ENCODE assay signal across 23 cellular contexts in genomic region chr12:4707306-4707705, GRCh38. TPM values are rescaled to one million over a fixed set of nuclear protein-coding genes. Genes with fewer than 3 reads are reported as not detected.
DNase-seq lines count a peak whose midpoint lies in the region; ATAC-seq, FAIRE-seq and TF ChIP-seq lines count a peak whose summit lies in the region.
"Had no signal": no experiment of that assay in that cellular context is flagged by ENCODE, and none has a peak within 500 bp of the region (broad histone marks: within the 10 kb centered on the region; RNA-seq: fewer than 3 reads in every experiment).

No MANE protein-coding gene starts in this region.

- no peak overlapping the region for H3K4me3 ChIP-seq in HepG2 (replicated peaks in 1 of 3; ENCODE audit: insufficient read depth in 1 of 3, low read depth in 2 of 3, low read length in 3 of 3)
- H3K4me3 ChIP-seq: A549; BLaER1 treated with 17β-estradiol and CSF1 and Interleukin-3, amounts not matched to agents 10 nM and 100 nM; GM12878; GM23338 had no signal

- H2AFZ ChIP-seq in HepG2 (ENCODE audit: low read length), result no peak overlapping the region
- H2AFZ ChIP-seq: GM23338 had no signal

- no peak for DNase-seq in WTC11 (ENCODE audit: low spot score)
- no peak for DNase-seq in HepG2 (ENCODE audit: low spot score)
- DNase-seq: 8988T; ACHN; AML-193; BE2C; CD4-positive, alpha-beta T cell; CD8-positive, alpha-beta memory T cell; DMS 273 treated with DMSO at 0.1 percent for 48 hours; DND-41; GDM1; H9 had no signal

- peaks cover 15% of the 10 kb centered on the region for H3K36me3 Mint-ChIP-seq in WTC11
- H3K36me3 Mint-ChIP-seq: CD14-positive monocyte; CD8-positive, alpha-beta memory T cell had no signal

- BruUV-seq in HepG2 (replicated peaks; lab: Mats Ljungman, UMichigan), result no TSS peak

- H3K27me3 Mint-ChIP-seq in WTC11 (ENCODE audit: low read depth), result no peaks in the 10 kb centered on the region

- no peak for ATAC-seq in WTC11
- ATAC-seq in HepG2, result no peak
- no peak for ATAC-seq in HG03135 (IDR thresholded peaks at IDR 0.05; ENCODE audit: unreplicated experiment)
- no peak for ATAC-seq in GM21367 (IDR thresholded peaks at IDR 0.05; ENCODE audit: unreplicated experiment)
- ATAC-seq in HG03565 (IDR thresholded peaks at IDR 0.05; ENCODE audit: unreplicated experiment), result no peak
- ATAC-seq: A549, GM12878, GM23338, HCT116 had no signal

- H3K79me2 ChIP-seq in HepG2 (ENCODE audit: insufficient read depth, low read length), result no peaks in the 10 kb centered on the region

- CTCF ChIA-PET in WTC11 (lab: Charles Lee), result interaction anchor here (0.6 to 1.4 kb wide), 3 partner anchors 56 to 148 kb away, joined by 3 to 4 read pairs (median 3); no protein-coding TSS in a partner anchor
- CTCF ChIA-PET in HepG2 (lab: Yijun Ruan, JAX; ENCODE audit: low intra/inter-chr PET ratio, low total read pairs), result no interaction called here

- POLR2A ChIA-PET in WTC11 (lab: Charles Lee), result no interaction called here
- POLR2A ChIA-PET in HepG2 (lab: Yijun Ruan, JAX), result no interaction called here

- no peak overlapping the region for H3K9ac ChIP-seq in HepG2 (ENCODE audit: insufficient read depth, low read depth, low read length)
- H3K9ac ChIP-seq: BLaER1 treated with 17β-estradiol and CSF1 and Interleukin-3, amounts not matched to agents 10 nM and 100 nM had no signal

- H3K27ac Mint-ChIP-seq in WTC11, result peak overlapping the region; percentile 50
- H3K27ac Mint-ChIP-seq: CD14-positive monocyte; CD4-positive, alpha-beta T cell; CD8-positive, alpha-beta memory T cell; GM23338 had no signal

- peaks cover 19% of the 10 kb centered on the region for H3K4me1 Mint-ChIP-seq in WTC11
- H3K4me1 Mint-ChIP-seq: CD14-positive monocyte; CD8-positive, alpha-beta memory T cell had no signal

- intact Hi-C loops in HepG2 (cut with micrococcal nuclease; ENCODE audit: unreplicated experiment), result no loop called here

- in situ Hi-C loops in HepG2 (cut with HindIII; ENCODE audit: extremely low pct_ligation_motif_present, low pct_unique_long_range_greater_than_20kb), result no loop called here

- no peak overlapping the region for H3K4me3 Mint-ChIP-seq in WTC11
- H3K4me3 Mint-ChIP-seq: CD4-positive, alpha-beta T cell; CD8-positive, alpha-beta memory T cell; GM23338; H9 had no signal

- TF ChIP-seq POLR2A in HepG2 (IDR thresholded peaks at IDR 0.05; ENCODE audit: insufficient read depth in 1 of 2, low read depth in 2 of 2, low read length in 2 of 2), result no peak

- peaks cover 10% of the 10 kb centered on the region for H3K4me1 ChIP-seq in HepG2 (ENCODE audit: insufficient read depth, low read length)
- H3K4me1 ChIP-seq: A549; BE2C; BLaER1 treated with 17β-estradiol and CSF1 and Interleukin-3, amounts not matched to agents 10 nM and 100 nM had no signal

- no peak overlapping the region for H3K27ac ChIP-seq in HepG2 (ENCODE audit: extremely low read length, insufficient read depth, low read length)
- H3K27ac ChIP-seq: A549; BLaER1 treated with 17β-estradiol and CSF1 and Interleukin-3, amounts not matched to agents 10 nM and 100 nM had no signal

- TF ChIP-seq RAD21 in HepG2 (CRISPR knock-in tag; IDR thresholded peaks at IDR 0.05), result no peak

- WGBS in HepG2 (ENCODE audit: low lambda C conversion rate), result 5% methylated on average over 2 of the region's 2 CpGs

- FAIRE-seq in G401.6 (lab: Jason Lieb, UNC), result peak; percentile 15
- FAIRE-seq in HepG2 (lab: Jason Lieb, UNC), result no peak
- FAIRE-seq: GM12878, GM19239 had no signal

- H3K9me3 Mint-ChIP-seq in WTC11, result no peaks in the 10 kb centered on the region
- H3K9me3 Mint-ChIP-seq: CD8-positive, alpha-beta memory T cell; GM23338; H9 had no signal

- no peaks in the 10 kb centered on the region for H3K27me3 ChIP-seq in HepG2 (ENCODE audit: control insufficient read depth in 1 of 2, insufficient read depth in 2 of 2, low read length in 2 of 2)
- H3K27me3 ChIP-seq: BE2C; BLaER1 treated with 17β-estradiol and CSF1 and Interleukin-3, amounts not matched to agents 10 nM and 100 nM had no signal

- H4K20me1 ChIP-seq in HepG2 (ENCODE audit: insufficient read depth, low read length), result no peaks in the 10 kb centered on the region
- H4K20me1 ChIP-seq: BLaER1 treated with 17β-estradiol and CSF1 and Interleukin-3, amounts not matched to agents 10 nM and 100 nM had no signal

- no peak overlapping the region for H3K4me2 ChIP-seq in HepG2 (ENCODE audit: low read depth, low read length)
- H3K4me2 ChIP-seq: A549; BLaER1 treated with 17β-estradiol and CSF1 and Interleukin-3, amounts not matched to agents 10 nM and 100 nM had no signal

- H3K9me3 ChIP-seq in HepG2 (ENCODE audit: low read length), result no peaks in the 10 kb centered on the region
- H3K9me3 ChIP-seq: A549; BE2C; BLaER1 treated with 17β-estradiol and CSF1 and Interleukin-3, amounts not matched to agents 10 nM and 100 nM had no signal

- no peaks in the 10 kb centered on the region for H3K36me3 ChIP-seq in HepG2 (replicated peaks in 1 of 2; ENCODE audit: control insufficient read depth in 1 of 2, insufficient read depth in 2 of 2, low read length in 2 of 2)
- H3K36me3 ChIP-seq: BE2C had no signal

- TF ChIP-seq CTCF in WTC11 (IDR thresholded peaks at IDR 0.05) (no peak), HepG2 (CRISPR knock-in tag; IDR thresholded peaks at IDR 0.05) (no peak)

- TF ChIP-seq EP300 in HepG2 (IDR thresholded peaks at IDR 0.05; ENCODE audit: low read depth in 2 of 2, low read length in 2 of 2), result no peak
- no peak for TF ChIP-seq EP300 in HepG2 (CRISPR knock-in tag; IDR thresholded peaks at IDR 0.05; ENCODE audit: borderline replicate concordance)

RNA-seq across cellular contexts. Expression of gene GALNT8, which starts 12.9 kb away (rescaled TPM):
- total RNA-seq in WTC11 (2021) (6.0 to 8.8 TPM (median 7.2 TPM) in 3 replicates), HepG2 (2016; rRNA removed; fragmentation: Illumina TruSeq; extraction: Trizol) (not detected in 2 replicates)
- 0.09 TPM in 1 of 2 replicates, not detected in the other for total RNA-seq in HepG2 (2016; cell fraction: cytosol; rRNA removed; fragmentation: Illumina TruSeq; extraction: Trizol; ENCODE audit: low read depth)
- total RNA-seq in HepG2 (2016; cell fraction: insoluble cytoplasmic fraction; rRNA removed; fragmentation: Illumina TruSeq; extraction: Trizol), result not detected in 2 replicates
- 0.12 TPM in 1 of 2 replicates, not detected in the other for total RNA-seq in HepG2 (2016; cell fraction: membrane; rRNA removed; fragmentation: Illumina TruSeq; extraction: Trizol)
- total RNA-seq in HepG2 (2016; cell fraction: nucleus; rRNA removed; fragmentation: Illumina TruSeq; extraction: Trizol), result not detected in 2 replicates
- polyA plus RNA-seq in HepG2 (2011; rRNA removed), result 0.05 and 0.45 TPM in 2 replicates
- 0.03 TPM in 1 of 2 replicates, not detected in the other for polyA plus RNA-seq in HepG2 (2011; cell fraction: cytosol; rRNA removed)
- 0.42 and 0.45 TPM in 2 replicates for polyA plus RNA-seq in HepG2 (2011; cell fraction: nucleus; rRNA removed)
- polyA plus RNA-seq in HepG2 (2012), result 0.07 TPM in 1 of 2 replicates, not detected in the other
- polyA plus RNA-seq in HepG2 (2016; cell fraction: cytosol; fragmentation: Illumina TruSeq; extraction: Trizol; ENCODE audit: low read depth), result not detected in 2 replicates
- polyA plus RNA-seq in HepG2 (2016; cell fraction: insoluble cytoplasmic fraction; fragmentation: Illumina TruSeq; extraction: Trizol; ENCODE audit: low read depth), result not detected in 2 replicates
- polyA plus RNA-seq in HepG2 (2016; cell fraction: membrane; fragmentation: Illumina TruSeq; extraction: Trizol; ENCODE audit: low read depth), result not detected in 2 replicates
- not detected in 2 replicates for polyA plus RNA-seq in HepG2 (2016; cell fraction: nucleus; fragmentation: Illumina TruSeq; extraction: Trizol; ENCODE audit: insufficient read depth, low read depth)
- 0.28 TPM in 1 of 2 replicates, not detected in the other for polyA minus RNA-seq in HepG2 (2011; rRNA and poly(A)+ RNA removed; ENCODE audit: low replicate concordance)
- not detected in 2 replicates for polyA minus RNA-seq in HepG2 (2011; cell fraction: cytosol; rRNA and poly(A)+ RNA removed)
- polyA minus RNA-seq in HepG2 (2011; cell fraction: nucleus; rRNA and poly(A)+ RNA removed), result 0.25 and 1.0 TPM in 2 replicates
- polyA plus RNA-seq: A549 had no signal

RNA-seq across cellular contexts. Expression of gene NDUFA9, which starts 58.4 kb away (rescaled TPM):
- total RNA-seq in WTC11 (2021) (65.8 to 97.8 TPM (median 71.4 TPM) in 3 replicates), HepG2 (2016; rRNA removed; fragmentation: Illumina TruSeq; extraction: Trizol) (143 and 150 TPM in 2 replicates)
- total RNA-seq in HepG2 (2016; cell fraction: cytosol; rRNA removed; fragmentation: Illumina TruSeq; extraction: Trizol; ENCODE audit: low read depth), result 27.8 and 35.4 TPM in 2 replicates
- 149 and 153 TPM in 2 replicates for total RNA-seq in HepG2 (2016; cell fraction: insoluble cytoplasmic fraction; rRNA removed; fragmentation: Illumina TruSeq; extraction: Trizol)
- 41.9 and 47.6 TPM in 2 replicates for total RNA-seq in HepG2 (2016; cell fraction: membrane; rRNA removed; fragmentation: Illumina TruSeq; extraction: Trizol)
- 109 and 116 TPM in 2 replicates for total RNA-seq in HepG2 (2016; cell fraction: nucleus; rRNA removed; fragmentation: Illumina TruSeq; extraction: Trizol)
- polyA plus RNA-seq in HepG2 (2011; rRNA removed), result 68.0 and 70.7 TPM in 2 replicates
- polyA plus RNA-seq in HepG2 (2011; cell fraction: cytosol; rRNA removed), result 39.6 and 92.8 TPM in 2 replicates
- 24.3 and 29.9 TPM in 2 replicates for polyA plus RNA-seq in HepG2 (2011; cell fraction: nucleus; rRNA removed)
- polyA plus RNA-seq in HepG2 (2012), result 90.7 and 91.2 TPM in 2 replicates
- 30.7 and 33.6 TPM in 2 replicates for polyA plus RNA-seq in HepG2 (2016; cell fraction: cytosol; fragmentation: Illumina TruSeq; extraction: Trizol; ENCODE audit: low read depth)
- 85.5 and 94.2 TPM in 2 replicates for polyA plus RNA-seq in HepG2 (2016; cell fraction: insoluble cytoplasmic fraction; fragmentation: Illumina TruSeq; extraction: Trizol; ENCODE audit: low read depth)
- polyA plus RNA-seq in HepG2 (2016; cell fraction: membrane; fragmentation: Illumina TruSeq; extraction: Trizol; ENCODE audit: low read depth), result 24.3 and 28.0 TPM in 2 replicates
- polyA plus RNA-seq in HepG2 (2016; cell fraction: nucleus; fragmentation: Illumina TruSeq; extraction: Trizol; ENCODE audit: insufficient read depth, low read depth), result 107 and 111 TPM in 2 replicates
- polyA minus RNA-seq in HepG2 (2011; rRNA and poly(A)+ RNA removed; ENCODE audit: low replicate concordance), result 393 and 599 TPM in 2 replicates
- 70.5 and 80.5 TPM in 2 replicates for polyA minus RNA-seq in HepG2 (2011; cell fraction: cytosol; rRNA and poly(A)+ RNA removed)
- 53.8 and 55.3 TPM in 2 replicates for polyA minus RNA-seq in HepG2 (2011; cell fraction: nucleus; rRNA and poly(A)+ RNA removed)

RNA-seq across cellular contexts. Expression of gene AKAP3, which starts 58.5 kb away (rescaled TPM):
- total RNA-seq in WTC11 (2021) (1.8 to 2.6 TPM (median 1.9 TPM) in 3 replicates), HepG2 (2016; rRNA removed; fragmentation: Illumina TruSeq; extraction: Trizol) (0.49 and 0.84 TPM in 2 replicates)
- total RNA-seq in HepG2 (2016; cell fraction: cytosol; rRNA removed; fragmentation: Illumina TruSeq; extraction: Trizol; ENCODE audit: low read depth), result 0.30 and 1.1 TPM in 2 replicates
- total RNA-seq in HepG2 (2016; cell fraction: insoluble cytoplasmic fraction; rRNA removed; fragmentation: Illumina TruSeq; extraction: Trizol), result 0.27 and 0.37 TPM in 2 replicates
- total RNA-seq in HepG2 (2016; cell fraction: membrane; rRNA removed; fragmentation: Illumina TruSeq; extraction: Trizol), result 0.31 and 1.7 TPM in 2 replicates
- 0.59 and 0.97 TPM in 2 replicates for total RNA-seq in HepG2 (2016; cell fraction: nucleus; rRNA removed; fragmentation: Illumina TruSeq; extraction: Trizol)
- 0.09 and 0.22 TPM in 2 replicates for polyA plus RNA-seq in HepG2 (2011; rRNA removed)
- 0.14 and 0.30 TPM in 2 replicates for polyA plus RNA-seq in HepG2 (2011; cell fraction: cytosol; rRNA removed)
- polyA plus RNA-seq in HepG2 (2011; cell fraction: nucleus; rRNA removed), result 0.16 and 0.68 TPM in 2 replicates
- polyA plus RNA-seq in HepG2 (2012), result 0.38 and 0.61 TPM in 2 replicates
- polyA plus RNA-seq in HepG2 (2016; cell fraction: cytosol; fragmentation: Illumina TruSeq; extraction: Trizol; ENCODE audit: low read depth), result not detected in 2 replicates
- 0.17 and 0.19 TPM in 2 replicates for polyA plus RNA-seq in HepG2 (2016; cell fraction: insoluble cytoplasmic fraction; fragmentation: Illumina TruSeq; extraction: Trizol; ENCODE audit: low read depth)
- 0.15 and 0.50 TPM in 2 replicates for polyA plus RNA-seq in HepG2 (2016; cell fraction: membrane; fragmentation: Illumina TruSeq; extraction: Trizol; ENCODE audit: low read depth)
- polyA plus RNA-seq in HepG2 (2016; cell fraction: nucleus; fragmentation: Illumina TruSeq; extraction: Trizol; ENCODE audit: insufficient read depth, low read depth), result not detected in 2 replicates
- polyA minus RNA-seq in HepG2 (2011; rRNA and poly(A)+ RNA removed; ENCODE audit: low replicate concordance), result 0.08 and 1.3 TPM in 2 replicates
- 0.18 TPM in 1 of 2 replicates, not detected in the other for polyA minus RNA-seq in HepG2 (2011; cell fraction: cytosol; rRNA and poly(A)+ RNA removed)
- polyA minus RNA-seq in HepG2 (2011; cell fraction: nucleus; rRNA and poly(A)+ RNA removed), result 2.1 and 2.3 TPM in 2 replicates
- polyA plus RNA-seq: CD14-positive monocyte had no signal
